ENCODE assay signal across 9 cellular contexts in genomic region chr2:101003278-101003775, GRCh38. TPM values are rescaled to one million over a fixed set of nuclear protein-coding genes. Genes with fewer than 3 reads are reported as not detected.
DNase-seq lines count a peak whose midpoint lies in the region; ATAC-seq, FAIRE-seq and TF ChIP-seq lines count a peak whose summit lies in the region.
"Had no signal": no experiment of that assay in that cellular context is flagged by ENCODE, and none has a peak within 500 bp of the region (broad histone marks: within the 10 kb centered on the region; RNA-seq: fewer than 3 reads in every experiment).

No MANE protein-coding gene starts in this region.

- no peak for ATAC-seq in activated CD8-positive, alpha-beta T cell treated with anti-CD3 and anti-CD28 coated beads, Interleukin-2, amount 10 ng/mL, durations not matched to agents 7 days and 5 days
- no peak for ATAC-seq in stimulated activated naive B cell treated with anti-CD40 and anti-IgM and Interleukin-4, amounts not matched to agents 10 μg/mL and 1 μg/mL and 100 μg/mL, for 72 hours (replicated peaks)

- no peak for FAIRE-seq in GM12891 (lab: Jason Lieb, UNC)

- H3K9me3 Mint-ChIP-seq in activated CD8-positive, alpha-beta T cell treated with anti-CD3 and anti-CD28 coated beads, Interleukin-2, amount 10 ng/mL, durations not matched to agents 7 days and 5 days (ENCODE audit: insufficient read depth): peaks cover 5% of the 10 kb centered on the region
- H3K9me3 Mint-ChIP-seq in stimulated activated naive B cell treated with anti-CD40 and anti-IgM and Interleukin-4, amounts not matched to agents 10 μg/mL and 1 μg/mL and 100 μg/mL, for 72 hours: peaks cover 3 to 5% of the 10 kb centered on the region in 2 donors

- DNase-seq in NCI-H82 (lab: John Stamatoyannopoulos, UW) (peak; percentile 34), NCI-H82 treated with DMSO at 0.1 percent for 48 hours (lab: John Stamatoyannopoulos, UW; ENCODE audit: unreplicated experiment) (no peak), retina (no peak), NCI-H2227 treated with DMSO at 0.1 percent for 48 hours (lab: John Stamatoyannopoulos, UW) (no peak), GM12891 (ENCODE audit: insufficient read length, low spot score) (no peak)
- DNase-seq in activated CD8-positive, alpha-beta T cell treated with anti-CD3 and anti-CD28 coated beads, Interleukin-2, amount 10 ng/mL, durations not matched to agents 7 days and 5 days: no peak
- DNase-seq in stimulated activated naive B cell treated with anti-CD40 and anti-IgM and Interleukin-4, amounts not matched to agents 10 μg/mL and 1 μg/mL and 100 μg/mL, for 72 hours: no peak
- DNase-seq: DMS79 had no signal

- H3K4me1 Mint-ChIP-seq in activated CD8-positive, alpha-beta T cell treated with anti-CD3 and anti-CD28 coated beads, Interleukin-2, amount 10 ng/mL, durations not matched to agents 7 days and 5 days (ENCODE audit: low read depth): peaks cover 57% of the 10 kb centered on the region
- peaks cover 36 to 59% of the 10 kb centered on the region in 2 donors for H3K4me1 Mint-ChIP-seq in stimulated activated naive B cell treated with anti-CD40 and anti-IgM and Interleukin-4, amounts not matched to agents 10 μg/mL and 1 μg/mL and 100 μg/mL, for 72 hours

- peaks cover 64% of the 10 kb centered on the region for H3K36me3 Mint-ChIP-seq in activated CD8-positive, alpha-beta T cell treated with anti-CD3 and anti-CD28 coated beads, Interleukin-2, amount 10 ng/mL, durations not matched to agents 7 days and 5 days (ENCODE audit: low read depth)
- H3K36me3 Mint-ChIP-seq in stimulated activated naive B cell treated with anti-CD40 and anti-IgM and Interleukin-4, amounts not matched to agents 10 μg/mL and 1 μg/mL and 100 μg/mL, for 72 hours: peaks cover 48 to 64% of the 10 kb centered on the region in 2 donors

- H3K4me3 ChIP-seq in iPS-11a (ENCODE audit: low read depth, low read length): peak overlapping the region; percentile 96

- CTCF ChIA-PET in activated CD8-positive, alpha-beta T cell treated with anti-CD3 and anti-CD28 coated beads, Interleukin-2, amount 10 ng/mL, durations not matched to agents 7 days and 5 days (lab: Charles Lee): interaction anchor here (1.4 to 3.9 kb wide), 6 partner anchors 10 to 408 kb away, joined by 4 to 29 read pairs (median 6); no protein-coding TSS in a partner anchor

- peak overlapping the region; percentile 94 for H3K4me3 Mint-ChIP-seq in activated CD8-positive, alpha-beta T cell treated with anti-CD3 and anti-CD28 coated beads, Interleukin-2, amount 10 ng/mL, durations not matched to agents 7 days and 5 days
- H3K4me3 Mint-ChIP-seq in stimulated activated naive B cell treated with anti-CD40 and anti-IgM and Interleukin-4, amounts not matched to agents 10 μg/mL and 1 μg/mL and 100 μg/mL, for 72 hours: peak overlapping the region; percentile 87 to 98

- TF ChIP-seq POLR2A in GM12891 (IDR thresholded peaks at IDR 0.05; ENCODE audit: low read depth, low read length): no peak

- peak overlapping the region; percentile 96 for H3K27ac Mint-ChIP-seq in activated CD8-positive, alpha-beta T cell treated with anti-CD3 and anti-CD28 coated beads, Interleukin-2, amount 10 ng/mL, durations not matched to agents 7 days and 5 days
- H3K27ac Mint-ChIP-seq in stimulated activated naive B cell treated with anti-CD40 and anti-IgM and Interleukin-4, amounts not matched to agents 10 μg/mL and 1 μg/mL and 100 μg/mL, for 72 hours: peak overlapping the region; percentile 99

- H3K27me3 Mint-ChIP-seq in activated CD8-positive, alpha-beta T cell treated with anti-CD3 and anti-CD28 coated beads, Interleukin-2, amount 10 ng/mL, durations not matched to agents 7 days and 5 days (ENCODE audit: low read depth): peaks cover 3% of the 10 kb centered on the region
- peaks cover 0 to 5% of the 10 kb centered on the region in 2 donors for H3K27me3 Mint-ChIP-seq in stimulated activated naive B cell treated with anti-CD40 and anti-IgM and Interleukin-4, amounts not matched to agents 10 μg/mL and 1 μg/mL and 100 μg/mL, for 72 hours

- POLR2A ChIA-PET in activated CD8-positive, alpha-beta T cell treated with anti-CD3 and anti-CD28 coated beads, Interleukin-2, amount 10 ng/mL, durations not matched to agents 7 days and 5 days (lab: Charles Lee): interaction anchor here (0.5 to 2.7 kb wide), 4 partner anchors 9 to 250 kb away, joined by 3 to 14 read pairs (median 7); no protein-coding TSS in a partner anchor

TF ChIP-seq in GM12891, 5 proteins besides CTCF, POLR2A, EP300 and RAD21:
- no peak for TF ChIP-seq SPI1 (IDR thresholded peaks at IDR 0.05; ENCODE audit: low read depth, low read length)
- TF ChIP-seq TAF1 (IDR thresholded peaks at IDR 0.05; ENCODE audit: low read depth, low read length): no peak
- no peak; the same call in 1 of the 2 replicates for TF ChIP-seq POLR2AphosphoS5 (IDR thresholded peaks at IDR 0.05; ENCODE audit: low read depth, low read length)
- no peak for TF ChIP-seq POU2F2 (IDR thresholded peaks at IDR 0.05; ENCODE audit: low read depth, low read length)
- TF ChIP-seq PAX5 (IDR thresholded peaks at IDR 0.05; ENCODE audit: insufficient read depth, low read length, severe bottlenecking): no peak

RNA-seq across cellular contexts. Expression of gene RPL31, which starts 1.2 kb away (rescaled TPM):
- total RNA-seq in activated CD8-positive, alpha-beta T cell treated with anti-CD3 and anti-CD28 coated beads, Interleukin-2, amount 10 ng/mL, durations not matched to agents 7 days and 5 days: 1,000 to 10,000 TPM; 1,300 to 1,339 TPM
- polyA plus RNA-seq in GM12891 (2012; ENCODE audit: low read depth, missing spikeins): 10,164 TPM
